Comparison of ENCODE assay signal across 11 cellular contexts in genomic region chr19:2721570-2722540, GRCh38. TPM values are rescaled to one million over a fixed set of nuclear protein-coding genes. Genes with fewer than 3 reads are reported as not detected.
A peak's percentile ranks its signal among the peaks of the same experiment; 100 is the strongest.
DNase-seq lines count a peak whose midpoint lies in the region; ATAC-seq and TF ChIP-seq lines count a peak whose summit lies in the region.
"Had no signal": no experiment of that assay in that cellular context is flagged by ENCODE, and none has a peak within 500 bp of the region (broad histone marks: within the 10 kb centered on the region; RNA-seq: fewer than 3 reads in every experiment).

No MANE protein-coding gene starts in this region.

- H3K4me1 Mint-ChIP-seq in activated CD8-positive, alpha-beta T cell treated with anti-CD3 and anti-CD28 coated beads for 36 hours (ENCODE audit: low read depth): peaks cover 3% of the 10 kb centered on the region
- H3K4me1 Mint-ChIP-seq in activated CD8-positive, alpha-beta T cell treated with anti-CD3 and anti-CD28 coated beads, Interleukin-2, amount 10 ng/mL, durations not matched to agents 7 days and 5 days (ENCODE audit: low read depth): peaks cover 2% of the 10 kb centered on the region
- H3K4me1 Mint-ChIP-seq in activated naive CD8-positive, alpha-beta T cell (ENCODE audit: low read depth): peaks cover 3% of the 10 kb centered on the region
- H3K4me1 Mint-ChIP-seq in stimulated activated naive CD8-positive, alpha-beta T cell treated with anti-CD3 and anti-CD28 coated beads, Interleukin-15, amount 100 ng/mL, for 72 hours: peaks cover 16% of the 10 kb centered on the region

- H3K36me3 ChIP-seq in iPS-20b (ENCODE audit: insufficient read depth, low read depth, low read length): no peaks in the 10 kb centered on the region

- TF ChIP-seq CTCF in activated CD8-positive, alpha-beta T cell treated with anti-CD3 and anti-CD28 coated beads for 36 hours (IDR thresholded peaks at IDR 0.05): no peak

- intact Hi-C loops in activated CD8-positive, alpha-beta T cell treated with anti-CD3 and anti-CD28 coated beads for 36 hours (cut with micrococcal nuclease): no loop called here

- no peaks in the 10 kb centered on the region for H3K9me3 ChIP-seq in iPS-20b (ENCODE audit: insufficient read depth, low read depth, low read length)

- no peak overlapping the region for H3K9ac ChIP-seq in iPS-20b (ENCODE audit: low read depth, low read length)

- POLR2A ChIA-PET in activated CD8-positive, alpha-beta T cell treated with anti-CD3 and anti-CD28 coated beads for 36 hours (lab: Charles Lee): no interaction called here
- POLR2A ChIA-PET in activated CD8-positive, alpha-beta T cell treated with anti-CD3 and anti-CD28 coated beads, Interleukin-2, amount 10 ng/mL, durations not matched to agents 7 days and 5 days (lab: Charles Lee): no interaction called here

- peak overlapping the region; percentile 43 for H3K4me3 Mint-ChIP-seq in activated CD8-positive, alpha-beta T cell treated with anti-CD3 and anti-CD28 coated beads for 36 hours
- no peak overlapping the region for H3K4me3 Mint-ChIP-seq in activated CD8-positive, alpha-beta T cell treated with anti-CD3 and anti-CD28 coated beads, Interleukin-2, amount 10 ng/mL, durations not matched to agents 7 days and 5 days
- peak overlapping the region; percentile 60 for H3K4me3 Mint-ChIP-seq in activated naive CD8-positive, alpha-beta T cell
- H3K4me3 Mint-ChIP-seq in stimulated activated naive CD8-positive, alpha-beta T cell treated with anti-CD3 and anti-CD28 coated beads, Interleukin-15, amount 100 ng/mL, for 72 hours: peak overlapping the region; percentile 28 to 64

- H3K27me3 ChIP-seq in iPS-20b (ENCODE audit: insufficient read depth, low read length): peaks cover 30% of the 10 kb centered on the region

- peak overlapping the region; percentile 61; the same call in 1 of the 2 replicates for H3K4me3 ChIP-seq in iPS-20b (ENCODE audit: low read length)

- CTCF ChIA-PET in activated CD8-positive, alpha-beta T cell treated with anti-CD3 and anti-CD28 coated beads for 36 hours (lab: Charles Lee): no interaction called here
- CTCF ChIA-PET in activated CD8-positive, alpha-beta T cell treated with anti-CD3 and anti-CD28 coated beads, Interleukin-2, amount 10 ng/mL, durations not matched to agents 7 days and 5 days (lab: Charles Lee): interaction anchor here (0.8 to 1.4 kb wide), 2 partner anchors 14 to 73 kb away, joined by 3 to 4 read pairs; no protein-coding TSS in a partner anchor

- no peaks in the 10 kb centered on the region for H3K4me1 ChIP-seq in iPS-20b (ENCODE audit: insufficient read depth, low read length)

- no peaks in the 10 kb centered on the region for H3K9me3 Mint-ChIP-seq in activated CD8-positive, alpha-beta T cell treated with anti-CD3 and anti-CD28 coated beads for 36 hours
- no peaks in the 10 kb centered on the region for H3K9me3 Mint-ChIP-seq in activated CD8-positive, alpha-beta T cell treated with anti-CD3 and anti-CD28 coated beads, Interleukin-2, amount 10 ng/mL, durations not matched to agents 7 days and 5 days (ENCODE audit: insufficient read depth)
- no peaks in the 10 kb centered on the region for H3K9me3 Mint-ChIP-seq in activated naive CD8-positive, alpha-beta T cell (ENCODE audit: low read depth)
- no peaks in the 10 kb centered on the region for H3K9me3 Mint-ChIP-seq in stimulated activated naive CD8-positive, alpha-beta T cell treated with anti-CD3 and anti-CD28 coated beads, Interleukin-15, amount 100 ng/mL, for 72 hours

- no peak overlapping the region for H3K27ac Mint-ChIP-seq in activated CD8-positive, alpha-beta T cell treated with anti-CD3 and anti-CD28 coated beads for 36 hours
- H3K27ac Mint-ChIP-seq in activated CD8-positive, alpha-beta T cell treated with anti-CD3 and anti-CD28 coated beads, Interleukin-2, amount 10 ng/mL, durations not matched to agents 7 days and 5 days: no peak overlapping the region
- H3K27ac Mint-ChIP-seq in activated naive CD8-positive, alpha-beta T cell: no peak overlapping the region
- H3K27ac Mint-ChIP-seq in stimulated activated naive CD8-positive, alpha-beta T cell treated with anti-CD3 and anti-CD28 coated beads, Interleukin-15, amount 100 ng/mL, for 72 hours: peak overlapping the region in 1 of 2 donors; percentile 33

- H3K36me3 Mint-ChIP-seq in activated CD8-positive, alpha-beta T cell treated with anti-CD3 and anti-CD28 coated beads for 36 hours (ENCODE audit: low read depth): no peaks in the 10 kb centered on the region
- H3K36me3 Mint-ChIP-seq in activated CD8-positive, alpha-beta T cell treated with anti-CD3 and anti-CD28 coated beads, Interleukin-2, amount 10 ng/mL, durations not matched to agents 7 days and 5 days (ENCODE audit: low read depth): no peaks in the 10 kb centered on the region
- no peaks in the 10 kb centered on the region for H3K36me3 Mint-ChIP-seq in activated naive CD8-positive, alpha-beta T cell

- DNase-seq in activated CD8-positive, alpha-beta T cell treated with anti-CD3 and anti-CD28 coated beads for 36 hours: no peak
- no peak for DNase-seq in activated CD8-positive, alpha-beta T cell treated with anti-CD3 and anti-CD28 coated beads, Interleukin-2, amount 10 ng/mL, durations not matched to agents 7 days and 5 days
- no peak for DNase-seq in stimulated activated naive CD8-positive, alpha-beta T cell treated with anti-CD3 and anti-CD28 coated beads, Interleukin-15, amount 100 ng/mL, for 72 hours
- DNase-seq in iPS-NIHi11 (ENCODE audit: low spot score): no peak
- DNase-seq: activated CD4-positive, alpha-beta T cell treated with anti-CD3 and anti-CD28 coated beads for 4 hours; NCI-H524 had no signal

- peaks cover 27% of the 10 kb centered on the region for H3K27me3 Mint-ChIP-seq in activated CD8-positive, alpha-beta T cell treated with anti-CD3 and anti-CD28 coated beads for 36 hours
- peaks cover 23% of the 10 kb centered on the region for H3K27me3 Mint-ChIP-seq in activated CD8-positive, alpha-beta T cell treated with anti-CD3 and anti-CD28 coated beads, Interleukin-2, amount 10 ng/mL, durations not matched to agents 7 days and 5 days (ENCODE audit: low read depth)
- H3K27me3 Mint-ChIP-seq in activated naive CD8-positive, alpha-beta T cell: peaks cover 5% of the 10 kb centered on the region
- H3K27me3 Mint-ChIP-seq in stimulated activated naive CD8-positive, alpha-beta T cell treated with anti-CD3 and anti-CD28 coated beads, Interleukin-15, amount 100 ng/mL, for 72 hours: peaks cover 72% of the 10 kb centered on the region

- ATAC-seq in activated CD8-positive, alpha-beta T cell treated with anti-CD3 and anti-CD28 coated beads for 36 hours: no peak
- no peak for ATAC-seq in activated CD8-positive, alpha-beta T cell treated with anti-CD3 and anti-CD28 coated beads, Interleukin-2, amount 10 ng/mL, durations not matched to agents 7 days and 5 days
- ATAC-seq in stimulated activated naive CD8-positive, alpha-beta T cell treated with anti-CD3 and anti-CD28 coated beads, Interleukin-15, amount 100 ng/mL, for 72 hours: peak; percentile 26
- ATAC-seq in HG02885 (IDR thresholded peaks at IDR 0.05; ENCODE audit: poor library complexity, unreplicated experiment): no peak
- ATAC-seq in GM21423 (IDR thresholded peaks at IDR 0.05; ENCODE audit: unreplicated experiment): no peak

- no peak overlapping the region for H3K27ac ChIP-seq in iPS-20b (ENCODE audit: low read length)

RNA-seq across cellular contexts. Expression of gene DIRAS1, which starts 0.7 kb away (rescaled TPM):
- total RNA-seq in activated CD8-positive, alpha-beta T cell treated with anti-CD3 and anti-CD28 coated beads for 36 hours: under 1 TPM in 1 of 2 experiments, not detected in 1; 0.09 TPM
- total RNA-seq in activated CD8-positive, alpha-beta T cell treated with anti-CD3 and anti-CD28 coated beads, Interleukin-2, amount 10 ng/mL, durations not matched to agents 7 days and 5 days: not detected

RNA-seq across cellular contexts. Expression of gene SLC39A3, which starts 18.0 kb away (rescaled TPM):
- 10 to 100 TPM; 35.5 to 38.1 TPM for total RNA-seq in activated CD8-positive, alpha-beta T cell treated with anti-CD3 and anti-CD28 coated beads for 36 hours
- total RNA-seq in activated CD8-positive, alpha-beta T cell treated with anti-CD3 and anti-CD28 coated beads, Interleukin-2, amount 10 ng/mL, durations not matched to agents 7 days and 5 days: 10 to 100 TPM; 28.1 to 38.2 TPM

RNA-seq across cellular contexts. Expression of gene GNG7, which starts 19.4 kb away (rescaled TPM):
- total RNA-seq in activated CD8-positive, alpha-beta T cell treated with anti-CD3 and anti-CD28 coated beads for 36 hours: under 1 TPM; 0.27 to 0.32 TPM
- under 1 TPM; 0.08 to 0.13 TPM for total RNA-seq in activated CD8-positive, alpha-beta T cell treated with anti-CD3 and anti-CD28 coated beads, Interleukin-2, amount 10 ng/mL, durations not matched to agents 7 days and 5 days
- total RNA-seq: myocyte had no signal
